Comparison of ENCODE assay signal across 22 cellular contexts in the genomic region with DNA sequence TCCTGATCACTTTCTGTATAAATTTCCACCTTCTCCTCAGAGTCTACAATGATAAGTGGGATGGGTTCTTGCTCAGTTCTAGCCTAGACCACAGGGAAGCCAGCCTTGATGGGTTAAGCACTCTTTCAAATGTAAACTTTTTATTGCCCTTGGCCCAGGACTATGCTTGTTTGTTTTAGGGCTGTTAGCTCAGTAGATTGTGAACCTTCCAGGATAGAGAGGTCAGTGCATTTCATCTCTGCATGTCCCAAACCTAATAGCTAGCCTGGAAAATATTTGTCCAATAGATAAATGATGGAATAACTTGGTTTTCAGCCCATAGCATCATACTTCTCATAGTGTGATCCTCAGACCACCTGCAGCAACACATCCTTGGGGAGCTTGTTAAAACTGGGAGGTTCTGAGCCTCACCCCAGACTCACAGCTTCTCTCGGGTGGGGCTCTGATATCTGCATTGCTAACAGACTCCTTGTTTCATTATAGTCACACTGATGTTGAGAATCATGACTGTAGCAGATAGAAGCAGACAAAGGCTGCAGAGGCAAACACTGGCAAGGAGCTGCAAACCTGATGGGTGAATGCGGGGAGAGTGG. TPM values are rescaled to one million over a fixed set of nuclear protein-coding genes. Genes with fewer than 3 reads are reported as not detected.
DNase-seq lines count a peak whose midpoint lies in the region; ATAC-seq, FAIRE-seq and TF ChIP-seq lines count a peak whose summit lies in the region.
"Had no signal": no experiment of that assay in that cellular context is flagged by ENCODE, and none has a peak within 500 bp of the region (broad histone marks: within the 10 kb centered on the region; RNA-seq: fewer than 3 reads in every experiment).

No MANE protein-coding gene starts in this region.

- no peak for TF ChIP-seq RAD21 in HepG2 (CRISPR knock-in tag; IDR thresholded peaks at IDR 0.05)

- no peaks in the 10 kb centered on the region for H3K27me3 ChIP-seq in HepG2 (ENCODE audit: control insufficient read depth in 1 of 2, insufficient read depth in 2 of 2, low read length in 2 of 2)
- H3K27me3 ChIP-seq in sigmoid colon = no peaks in the 10 kb centered on the region
- H3K27me3 ChIP-seq in left ventricle myocardium inferior (ENCODE audit: low read depth) = no peaks in the 10 kb centered on the region
- H3K27me3 ChIP-seq: BLaER1 treated with 17β-estradiol and CSF1 and Interleukin-3, amounts not matched to agents 10 nM and 100 nM had no signal

- TF ChIP-seq EP300 in HepG2 (IDR thresholded peaks at IDR 0.05; ENCODE audit: low read depth in 2 of 2, low read length in 2 of 2) (no peak), HepG2 (CRISPR knock-in tag; IDR thresholded peaks at IDR 0.05; ENCODE audit: borderline replicate concordance) (no peak), sigmoid colon (IDR thresholded peaks at IDR 0.05) (no peak)

- no peak overlapping the region for H3K9ac ChIP-seq in HepG2 (ENCODE audit: insufficient read depth, low read depth, low read length)
- H3K9ac ChIP-seq: BLaER1 treated with 17β-estradiol and CSF1 and Interleukin-3, amounts not matched to agents 10 nM and 100 nM had no signal

- WGBS in HepG2 (ENCODE audit: low lambda C conversion rate) = 65% methylated on average over 2 of the region's 2 CpGs
- 46 to 74% methylated on average over 2 of the region's 2 CpGs for WGBS in sigmoid colon, 2 donors

- H3K79me2 ChIP-seq in HepG2 (ENCODE audit: insufficient read depth, low read length) = no peaks in the 10 kb centered on the region

- peak; percentile 57 for ATAC-seq in HepG2
- peak; percentile 84 for ATAC-seq in sciatic nerve
- no peak for ATAC-seq in activated CD4-positive, CD25-positive, alpha-beta regulatory T cell treated with anti-CD3 and anti-CD28 coated beads, Interleukin-2, amount 50 U/mL, for 24 hours
- ATAC-seq in GM18907 (IDR thresholded peaks at IDR 0.05; ENCODE audit: unreplicated experiment) = no peak
- ATAC-seq: A549; CD8-positive, alpha-beta T cell had no signal

- H3K9me3 ChIP-seq in HEK293 (ENCODE audit: control insufficient read depth, insufficient read depth, low read depth, low read length) = no peaks in the 10 kb centered on the region
- H3K9me3 ChIP-seq in HepG2 (ENCODE audit: low read length) = peaks cover 18% of the 10 kb centered on the region; the same call in 1 of the 2 replicates
- peaks cover 0 to 5% (median 2%) of the 10 kb centered on the region in 4 donors for H3K9me3 ChIP-seq in sigmoid colon
- peaks cover 10% of the 10 kb centered on the region for H3K9me3 ChIP-seq in left ventricle myocardium inferior (replicated peaks)
- H3K9me3 ChIP-seq: A549, Caco-2 had no signal

- TF ChIP-seq CTCF in HEK293 (tag by site-specific recombination; IDR thresholded peaks at IDR 0.05) (no peak), VCaP (conservative IDR thresholded peaks at IDR 0.05) (no peak), HepG2 (CRISPR knock-in tag; IDR thresholded peaks at IDR 0.05) (no peak), sigmoid colon (IDR thresholded peaks at IDR 0.05) (no peak), left ventricle myocardium inferior (IDR thresholded peaks at IDR 0.05; ENCODE audit: borderline replicate concordance) (no peak)

- peak; percentile 24 for DNase-seq in HepG2 (ENCODE audit: low spot score)
- no peak for DNase-seq in sciatic nerve (ENCODE audit: low spot score)
- DNase-seq in sigmoid colon = no peak
- no peak for DNase-seq in left ventricle myocardium inferior
- DNase-seq: AML-193; Caco-2; Calu3; CD4-positive, alpha-beta T cell; CD8-positive, alpha-beta T cell; DMS79 treated with DMSO at 0.1 percent for 48 hours; GF-D8 had no signal

- H3K4me2 ChIP-seq in HepG2 (ENCODE audit: low read depth, low read length) = peak overlapping the region; percentile 3; the same call in 1 of the 2 replicates
- H3K4me2 ChIP-seq: A549; BLaER1 treated with 17β-estradiol and CSF1 and Interleukin-3, amounts not matched to agents 10 nM and 100 nM had no signal

- H4K20me1 ChIP-seq in HepG2 (ENCODE audit: insufficient read depth, low read length) = no peaks in the 10 kb centered on the region
- H4K20me1 ChIP-seq: BLaER1 treated with 17β-estradiol and CSF1 and Interleukin-3, amounts not matched to agents 10 nM and 100 nM had no signal

- H3K4me3 ChIP-seq in HEK293 (ENCODE audit: low read depth, low read length) (no peak overlapping the region), HepG2 (replicated peaks in 1 of 3; ENCODE audit: insufficient read depth in 1 of 3, low read depth in 2 of 3, low read length in 3 of 3) (no peak overlapping the region), sigmoid colon (no peak overlapping the region), left ventricle myocardium inferior (no peak overlapping the region)
- H3K4me3 ChIP-seq: A549; BLaER1 treated with 17β-estradiol and CSF1 and Interleukin-3, amounts not matched to agents 10 nM and 100 nM had no signal

- H3K4me1 ChIP-seq in HEK293 (ENCODE audit: control insufficient read depth, insufficient read depth, low read length) (no peaks in the 10 kb centered on the region; the same call in 1 of the 2 replicates), HepG2 (ENCODE audit: insufficient read depth, low read length) (peaks cover 45% of the 10 kb centered on the region), sigmoid colon (no peaks in the 10 kb centered on the region), left ventricle myocardium inferior (no peaks in the 10 kb centered on the region)
- H3K4me1 ChIP-seq: A549; BLaER1 treated with 17β-estradiol and CSF1 and Interleukin-3, amounts not matched to agents 10 nM and 100 nM; Caco-2 had no signal

- TF ChIP-seq POLR2A in HepG2 (IDR thresholded peaks at IDR 0.05; ENCODE audit: insufficient read depth in 1 of 2, low read depth in 2 of 2, low read length in 2 of 2) = no peak
- TF ChIP-seq POLR2A in sigmoid colon (IDR thresholded peaks at IDR 0.05) = no peak

- no peak overlapping the region for H2AFZ ChIP-seq in HepG2 (ENCODE audit: low read length)

- intact Hi-C loops in HepG2 (cut with micrococcal nuclease; ENCODE audit: unreplicated experiment) = no loop called here
- intact Hi-C loops in sciatic nerve (cut with DNase I) = no loop called here
- intact Hi-C loops in sigmoid colon (cut with DNase I) = no loop called here
- intact Hi-C loops in left ventricle myocardium inferior (cut with micrococcal nuclease) = no loop called here

- no TSS peak for BruUV-seq in HepG2 (replicated peaks; lab: Mats Ljungman, UMichigan)

- CTCF ChIA-PET in HEK293 (lab: Yijun Ruan, JAX) (interaction anchor here (0.7 kb wide), 1 partner anchor 836 kb away, joined by 3 read pairs; no protein-coding TSS in a partner anchor), HepG2 (lab: Yijun Ruan, JAX; ENCODE audit: low intra/inter-chr PET ratio, low total read pairs) (no interaction called here)

- no peak for FAIRE-seq in HepG2 (lab: Jason Lieb, UNC)
- FAIRE-seq: A549, D721Med, G401.6, GM12891 had no signal

- H3K36me3 ChIP-seq in HEK293 (ENCODE audit: control insufficient read depth in 2 of 2, insufficient read depth in 1 of 2, low read length in 2 of 2) (no peaks in the 10 kb centered on the region), HepG2 (replicated peaks in 1 of 2; ENCODE audit: control insufficient read depth in 1 of 2, insufficient read depth in 2 of 2, low read length in 2 of 2) (no peaks in the 10 kb centered on the region), sigmoid colon (no peaks in the 10 kb centered on the region), left ventricle myocardium inferior (peaks cover 4% of the 10 kb centered on the region)
- H3K36me3 ChIP-seq: BLaER1 treated with 17β-estradiol and CSF1 and Interleukin-3, amounts not matched to agents 10 nM and 100 nM had no signal

- no peak overlapping the region for H3K27ac ChIP-seq in HEK293 (ENCODE audit: extremely low read depth, low read depth, low read length)
- H3K27ac ChIP-seq in VCaP = peak overlapping the region; percentile 40
- no peak overlapping the region for H3K27ac ChIP-seq in HepG2 (ENCODE audit: extremely low read length, insufficient read depth, low read length)
- no peak overlapping the region for H3K27ac ChIP-seq in sigmoid colon
- no peak overlapping the region for H3K27ac ChIP-seq in left ventricle myocardium inferior (replicated peaks)
- H3K27ac ChIP-seq: 22Rv1; A549; BLaER1 treated with 17β-estradiol and CSF1 and Interleukin-3, amounts not matched to agents 10 nM and 100 nM; C4-2B had no signal

- in situ Hi-C loops in HepG2 (cut with HindIII; ENCODE audit: extremely low pct_ligation_motif_present, low pct_unique_long_range_greater_than_20kb) = no loop called here

- POLR2A ChIA-PET in HEK293 (lab: Yijun Ruan, JAX) (no interaction called here), HepG2 (lab: Yijun Ruan, JAX) (no interaction called here)

TF ChIP-seq in HEK293, 187 proteins besides CTCF, POLR2A, EP300 and RAD21 (continues in another document):
- TF ChIP-seq ZIC2 (tag by site-specific recombination; IDR thresholded peaks at IDR 0.05) = peak; percentile 42

TF ChIP-seq in HepG2, 621 proteins besides CTCF, POLR2A, EP300 and RAD21 (continues in another document):
- TF ChIP-seq ONECUT2 (CRISPR knock-in tag; IDR thresholded peaks at IDR 0.05) (no peak), EED (CRISPR knock-in tag; IDR thresholded peaks at IDR 0.05) (no peak)

RNA-seq across cellular contexts. Expression of gene TRIB2, which starts 59.8 kb away (rescaled TPM):
- total RNA-seq in HepG2 (2016; rRNA removed; fragmentation: Illumina TruSeq; extraction: Trizol) (1.3 and 2.3 TPM in 2 replicates), sciatic nerve (184 TPM), sigmoid colon (10 to 100 TPM; 34.2 to 56.2 (median 46.6) TPM), left ventricle myocardium inferior (31.1 TPM)
- 0.26 and 0.61 TPM in 2 replicates for total RNA-seq in HepG2 (2016; cell fraction: cytosol; rRNA removed; fragmentation: Illumina TruSeq; extraction: Trizol; ENCODE audit: low read depth)
- 1.2 and 1.3 TPM in 2 replicates for total RNA-seq in HepG2 (2016; cell fraction: insoluble cytoplasmic fraction; rRNA removed; fragmentation: Illumina TruSeq; extraction: Trizol)
- total RNA-seq in HepG2 (2016; cell fraction: membrane; rRNA removed; fragmentation: Illumina TruSeq; extraction: Trizol) = 0.77 and 1.2 TPM in 2 replicates
- total RNA-seq in HepG2 (2016; cell fraction: nucleus; rRNA removed; fragmentation: Illumina TruSeq; extraction: Trizol) = 1.6 and 3.2 TPM in 2 replicates
- polyA plus RNA-seq in HepG2 (2011; rRNA removed) (0.68 and 1.1 TPM in 2 replicates), sigmoid colon (10 to 100 TPM in 1 of 3 donors, 1 to 10 TPM in 2; 1.4 to 20.7 (median 6.6) TPM)
- 0.67 and 0.88 TPM in 2 replicates for polyA plus RNA-seq in HepG2 (2011; cell fraction: cytosol; rRNA removed)
- polyA plus RNA-seq in HepG2 (2011; cell fraction: nucleus; rRNA removed) = 3.9 and 4.0 TPM in 2 replicates
- polyA plus RNA-seq in HepG2 (2012) = 1.4 and 2.5 TPM in 2 replicates
- polyA plus RNA-seq in HepG2 (2016; cell fraction: cytosol; fragmentation: Illumina TruSeq; extraction: Trizol; ENCODE audit: low read depth) = 0.32 and 0.33 TPM in 2 replicates
- polyA plus RNA-seq in HepG2 (2016; cell fraction: insoluble cytoplasmic fraction; fragmentation: Illumina TruSeq; extraction: Trizol; ENCODE audit: low read depth) = 1.0 and 1.4 TPM in 2 replicates
- 1.3 TPM in 2 replicates for polyA plus RNA-seq in HepG2 (2016; cell fraction: membrane; fragmentation: Illumina TruSeq; extraction: Trizol; ENCODE audit: low read depth)
- polyA plus RNA-seq in HepG2 (2016; cell fraction: nucleus; fragmentation: Illumina TruSeq; extraction: Trizol; ENCODE audit: insufficient read depth, low read depth) = 4.2 and 4.5 TPM in 2 replicates
- 1.1 TPM in 1 of 2 replicates, not detected in the other for polyA minus RNA-seq in HepG2 (2011; rRNA and poly(A)+ RNA removed; ENCODE audit: low replicate concordance)
- 0.49 and 0.62 TPM in 2 replicates for polyA minus RNA-seq in HepG2 (2011; cell fraction: cytosol; rRNA and poly(A)+ RNA removed)
- polyA minus RNA-seq in HepG2 (2011; cell fraction: nucleus; rRNA and poly(A)+ RNA removed) = 3.2 and 4.1 TPM in 2 replicates

Comparison
In these comparisons a context has a peak if more than half of its experiments do, and no peak if none do; other contexts are left out.
1. ATAC-seq: peak in HepG2 (single experiment) and sciatic nerve (single experiment); none in activated CD4-positive, CD25-positive, alpha-beta regulatory T cell treated with anti-CD3 and anti-CD28 coated beads, Interleukin-2, amount 50 U/mL, for 24 hours (0 of 2) and GM18907 (single experiment).